9 cellular contexts compared by ENCODE assay signal in the genomic region with DNA sequence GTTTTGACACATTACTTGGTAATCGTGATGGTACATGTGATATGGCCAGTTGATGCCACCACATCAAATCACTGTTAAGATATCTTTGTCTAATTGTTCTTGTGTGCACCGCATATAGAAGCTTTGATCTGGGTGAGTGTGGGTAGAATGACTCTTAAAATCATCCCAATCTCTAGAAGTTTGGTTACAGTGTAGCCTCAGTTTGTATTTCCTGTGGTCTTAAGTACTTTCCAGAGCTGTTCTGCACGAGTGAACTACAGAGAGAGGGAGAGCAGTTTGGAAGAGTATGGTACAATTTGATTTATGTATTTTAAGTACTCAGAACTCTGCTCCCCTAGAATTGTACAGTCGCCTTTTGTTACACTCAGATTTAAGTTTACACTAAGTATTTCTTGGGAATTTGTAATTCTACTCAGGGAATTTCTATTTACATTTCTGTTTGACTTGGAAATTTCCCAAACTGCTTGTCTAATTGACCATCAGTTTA. TPM values are rescaled to one million over a fixed set of nuclear protein-coding genes. Genes with fewer than 3 reads are reported as not detected.
DNase-seq lines count a peak whose midpoint lies in the region; ATAC-seq and TF ChIP-seq lines count a peak whose summit lies in the region.
"Had no signal": no experiment of that assay in that cellular context is flagged by ENCODE, and none has a peak within 500 bp of the region (broad histone marks: within the 10 kb centered on the region; RNA-seq: fewer than 3 reads in every experiment).

No MANE protein-coding gene starts in this region.

- no peak overlapping the region for H2BK12ac ChIP-seq in neuronal stem cell (ENCODE audit: low read length)

- H3K36me3 Mint-ChIP-seq in CD4-positive, CD25-positive, alpha-beta regulatory T cell = peaks cover 3% of the 10 kb centered on the region
- peaks cover 38% of the 10 kb centered on the region for H3K36me3 Mint-ChIP-seq in activated T-helper 17 cell treated with anti-CD3 and anti-CD28 coated beads, Interleukin-2, amount 50 U/mL, for 72 hours (ENCODE audit: low read depth)

- H3K27ac Mint-ChIP-seq in CD4-positive, CD25-positive, alpha-beta regulatory T cell = peak overlapping the region in 2 of 3 donors; percentile 71 to 83
- no peak overlapping the region for H3K27ac Mint-ChIP-seq in activated T-helper 17 cell treated with anti-CD3 and anti-CD28 coated beads, Interleukin-2, amount 50 U/mL, for 72 hours

- POLR2A ChIA-PET in HEK293T (lab: Yijun Ruan, JAX) = no interaction called here

- no peak overlapping the region for H2BK5ac ChIP-seq in neuronal stem cell (ENCODE audit: low read length)

- H3K4ac ChIP-seq in neuronal stem cell (ENCODE audit: low read length) = no peak overlapping the region

- peak in 2 of 3 donors; percentile 65 to 82 for DNase-seq in CD4-positive, CD25-positive, alpha-beta regulatory T cell
- DNase-seq in HEK293T (ENCODE audit: extremely low spot score) (no peak), kidney tubule cell (ENCODE audit: low spot score) (peak; percentile 26), neuronal stem cell (ENCODE audit: low spot score) (no peak)
- DNase-seq: NCI-H1436 had no signal

- peak overlapping the region; percentile 37 for H3K4me3 ChIP-seq in CD4-positive, CD25-positive, alpha-beta regulatory T cell (ENCODE audit: low read depth, low read length)
- no peak overlapping the region for H3K4me3 ChIP-seq in neuronal stem cell (ENCODE audit: low read length in 2 of 2)

- H3K27ac ChIP-seq in CD4-positive, CD25-positive, alpha-beta regulatory T cell (ENCODE audit: insufficient read depth, low read length, poor library complexity, severe bottlenecking) = no peak overlapping the region
- no peak overlapping the region for H3K27ac ChIP-seq in neuronal stem cell (replicated peaks; ENCODE audit: low read length)

- H2AK5ac ChIP-seq in neuronal stem cell (ENCODE audit: low read depth, low read length) = no peak overlapping the region

- no peak overlapping the region for H2BK15ac ChIP-seq in neuronal stem cell (ENCODE audit: low read length)

- no peak overlapping the region for H4K91ac ChIP-seq in neuronal stem cell (ENCODE audit: low read depth, low read length, poor library complexity)

- no peaks in the 10 kb centered on the region for H3K9me3 ChIP-seq in CD4-positive, CD25-positive, alpha-beta regulatory T cell (ENCODE audit: control insufficient read depth in 2 of 2, low read length in 2 of 2)
- no peaks in the 10 kb centered on the region for H3K9me3 ChIP-seq in neuronal stem cell (replicated peaks in 1 of 2; ENCODE audit: control insufficient read depth in 2 of 2, insufficient read depth in 1 of 2, low read depth in 1 of 2, low read length in 2 of 2)

- H2BK120ac ChIP-seq in neuronal stem cell (ENCODE audit: low read depth, low read length) = no peak overlapping the region

- H3K79me1 ChIP-seq in neuronal stem cell (ENCODE audit: low read depth, low read length) = peaks cover 2% of the 10 kb centered on the region

- peaks cover 25 to 67% (median 53%) of the 10 kb centered on the region in 4 donors for H3K4me1 Mint-ChIP-seq in CD4-positive, CD25-positive, alpha-beta regulatory T cell
- peaks cover 46% of the 10 kb centered on the region for H3K4me1 Mint-ChIP-seq in activated T-helper 17 cell treated with anti-CD3 and anti-CD28 coated beads, Interleukin-2, amount 50 U/mL, for 72 hours

- H3K27me3 Mint-ChIP-seq in CD4-positive, CD25-positive, alpha-beta regulatory T cell = no peaks in the 10 kb centered on the region
- H3K27me3 Mint-ChIP-seq in activated T-helper 17 cell treated with anti-CD3 and anti-CD28 coated beads, Interleukin-2, amount 50 U/mL, for 72 hours = no peaks in the 10 kb centered on the region

- CTCF ChIA-PET in HEK293T (lab: Yijun Ruan, JAX) = interaction anchor here (1.2 kb wide), 1 partner anchor 13 kb away, joined by 4 read pairs; no protein-coding TSS in a partner anchor

- H3K9me3 Mint-ChIP-seq in CD4-positive, CD25-positive, alpha-beta regulatory T cell = peaks cover 0 to 2% (median 0%) of the 10 kb centered on the region in 7 donors
- no peaks in the 10 kb centered on the region for H3K9me3 Mint-ChIP-seq in activated T-helper 17 cell treated with anti-CD3 and anti-CD28 coated beads, Interleukin-2, amount 50 U/mL, for 72 hours
- H3K9me3 Mint-ChIP-seq: neural crest cell had no signal

- no peak overlapping the region for H2AFZ ChIP-seq in neuronal stem cell (ENCODE audit: low read length)

- H3K18ac ChIP-seq in neuronal stem cell (ENCODE audit: low read length) = no peak overlapping the region

- peak overlapping the region; percentile 1 to 83 (median 16) for H3K4me3 Mint-ChIP-seq in CD4-positive, CD25-positive, alpha-beta regulatory T cell
- H3K4me3 Mint-ChIP-seq in activated T-helper 17 cell treated with anti-CD3 and anti-CD28 coated beads, Interleukin-2, amount 50 U/mL, for 72 hours = peak overlapping the region; percentile 57
- H3K4me3 Mint-ChIP-seq: neural crest cell had no signal

- no peaks in the 10 kb centered on the region for H3K36me3 ChIP-seq in CD4-positive, CD25-positive, alpha-beta regulatory T cell (ENCODE audit: control insufficient read depth, insufficient read depth, low read length)
- peaks cover 0 to 3% of the 10 kb centered on the region in 2 donors for H3K36me3 ChIP-seq in neuronal stem cell (replicated peaks in 1 of 2; ENCODE audit: control insufficient read depth in 2 of 2, insufficient read depth in 2 of 2, low read length in 2 of 2)

- H3K4me1 ChIP-seq in CD4-positive, CD25-positive, alpha-beta regulatory T cell (ENCODE audit: control insufficient read depth, insufficient read depth, low read length, poor library complexity, severe bottlenecking) = peaks cover 18% of the 10 kb centered on the region
- H3K4me1 ChIP-seq in neuronal stem cell (ENCODE audit: control insufficient read depth in 2 of 2, insufficient read depth in 1 of 2, low read depth in 1 of 2, low read length in 2 of 2) = no peaks in the 10 kb centered on the region

- WGBS in neuronal stem cell (ENCODE audit: extremely low coverage in 2 of 2, insufficient read length in 2 of 2, insufficient replicate concordance in 1 of 2), 2 donors = no CpG with 5 or more reads among the region's 4 CpGs

- H3K23ac ChIP-seq in neuronal stem cell (ENCODE audit: low read depth, low read length, poor library complexity) = no peak overlapping the region

- H3K14ac ChIP-seq in neuronal stem cell (ENCODE audit: low read length) = no peak overlapping the region

- ATAC-seq in CD4-positive, CD25-positive, alpha-beta regulatory T cell (ENCODE audit: low read depth in 2 of 2) = peak; percentile 88
- ATAC-seq in activated T-helper 17 cell treated with anti-CD3 and anti-CD28 coated beads, Interleukin-2, amount 50 U/mL, for 72 hours (replicated peaks) = peak; percentile 89
- ATAC-seq in HG02870 (IDR thresholded peaks at IDR 0.05; ENCODE audit: unreplicated experiment) (no peak), GM21576 (IDR thresholded peaks at IDR 0.05; ENCODE audit: unreplicated experiment) (no peak)

- no peak overlapping the region for H4K8ac ChIP-seq in neuronal stem cell (ENCODE audit: low read depth, low read length)

- H3K27me3 ChIP-seq in CD4-positive, CD25-positive, alpha-beta regulatory T cell (ENCODE audit: control insufficient read depth, insufficient read depth, low read length) = no peaks in the 10 kb centered on the region
- no peaks in the 10 kb centered on the region for H3K27me3 ChIP-seq in neuronal stem cell (ENCODE audit: control insufficient read depth in 3 of 3, insufficient read depth in 3 of 3, low read depth in 1 of 3, low read length in 3 of 3)

- H3K9ac ChIP-seq in neuronal stem cell (ENCODE audit: low read depth, low read length, poor library complexity) = no peak overlapping the region

- H3K4me2 ChIP-seq in neuronal stem cell (ENCODE audit: insufficient read depth, low read length, poor library complexity, severe bottlenecking) = no peak overlapping the region

TF ChIP-seq in HEK293T, 16 proteins besides CTCF, POLR2A, EP300 and RAD21:
- TF ChIP-seq FOXK2 (IDR thresholded peaks at IDR 0.05) (no peak), ELF4 (IDR thresholded peaks at IDR 0.05) (no peak), FOXM1 (IDR thresholded peaks at IDR 0.05; ENCODE audit: borderline replicate concordance) (no peak), BHLHE40 (IDR thresholded peaks at IDR 0.05; ENCODE audit: borderline replicate concordance) (no peak), TARDBP (IDR thresholded peaks at IDR 0.05) (no peak)
- TF ChIP-seq, protein P1, sequence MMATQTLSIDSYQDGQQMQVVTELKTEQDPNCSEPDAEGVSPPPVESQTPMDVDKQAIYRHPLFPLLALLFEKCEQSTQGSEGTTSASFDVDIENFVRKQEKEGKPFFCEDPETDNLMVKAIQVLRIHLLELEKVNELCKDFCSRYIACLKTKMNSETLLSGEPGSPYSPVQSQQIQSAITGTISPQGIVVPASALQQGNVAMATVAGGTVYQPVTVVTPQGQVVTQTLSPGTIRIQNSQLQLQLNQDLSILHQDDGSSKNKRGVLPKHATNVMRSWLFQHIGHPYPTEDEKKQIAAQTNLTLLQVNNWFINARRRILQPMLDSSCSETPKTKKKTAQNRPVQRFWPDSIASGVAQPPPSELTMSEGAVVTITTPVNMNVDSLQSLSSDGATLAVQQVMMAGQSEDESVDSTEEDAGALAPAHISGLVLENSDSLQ (IDR thresholded peaks at IDR 0.05) = 0 out of 2 replicates have a peak, but pooled peaks have one; percentile 4

RNA-seq across cellular contexts. Expression of a gene that starts 37.5 kb away (rescaled TPM):
- total RNA-seq in CD4-positive, CD25-positive, alpha-beta regulatory T cell = 31.6 TPM
- polyA plus RNA-seq in CD4-positive, CD25-positive, alpha-beta regulatory T cell = 10 to 100 TPM; 16.4 to 23.5 (median 19.9) TPM
- total RNA-seq in activated T-helper 17 cell treated with anti-CD3 and anti-CD28 coated beads, Interleukin-2, amount 50 U/mL, for 72 hours = 10 to 100 TPM; 20.5 to 71.9 TPM
- polyA plus RNA-seq in neuronal stem cell (2013, experiment 1 of 2) = 21.0 TPM
- 21.3 TPM for polyA plus RNA-seq in neuronal stem cell (2013, experiment 2 of 2)

Comparison
In these comparisons a context has a peak if more than half of its experiments do, and no peak if none do; other contexts are left out.
1. ATAC-seq: peak in CD4-positive, CD25-positive, alpha-beta regulatory T cell (2 of 2) and activated T-helper 17 cell treated with anti-CD3 and anti-CD28 coated beads, Interleukin-2, amount 50 U/mL, for 72 hours (single experiment); none in HG02870 (single experiment) and GM21576 (single experiment).
2. DNase-seq: peak in CD4-positive, CD25-positive, alpha-beta regulatory T cell (2 of 3) and kidney tubule cell (single experiment); none in HEK293T (single experiment) and neuronal stem cell (single experiment).